In genomic region chr2:55420244-55420713, GRCh38 we compare ENCODE assay signal across 8 cellular contexts. TPM values are rescaled to one million over a fixed set of nuclear protein-coding genes. Genes with fewer than 3 reads are reported as not detected.
DNase-seq lines count a peak whose midpoint lies in the region; ATAC-seq and TF ChIP-seq lines count a peak whose summit lies in the region.

No MANE protein-coding gene starts in this region.

- intact Hi-C loops in ovary (cut with DNase I), result no loop called here

- no peak for TF ChIP-seq POLR2A in Peyer's patch (IDR thresholded peaks at IDR 0.05)
- TF ChIP-seq POLR2A in ovary (IDR thresholded peaks at IDR 0.05), result no peak

- 0% methylated on average over 6 of the region's 6 CpGs for WGBS in esophagus, 2 donors
- WGBS in ovary, 3 donors, result 0 to 1% (median 1%) methylated on average over 6 of the region's 6 CpGs

- DNase-seq in Peyer's patch, result no peak
- no peak for DNase-seq in ovary

- H3K36me3 ChIP-seq in DOHH2 (ENCODE audit: control insufficient read depth, low read length) (peaks cover 32% of the 10 kb centered on the region), Peyer's patch (no peaks in the 10 kb centered on the region), esophagus (ENCODE audit: control insufficient read depth in 2 of 2, insufficient read depth in 2 of 2, low read length in 1 of 2) (no peaks in the 10 kb centered on the region), ovary (no peaks in the 10 kb centered on the region)

- H3K27ac ChIP-seq in DOHH2 (ENCODE audit: low read depth, low read length) (peak overlapping the region; percentile 67), Peyer's patch (peak overlapping the region; percentile 85 to 89 (median 86)), esophagus (ENCODE audit: low read depth in 2 of 2, low read length in 1 of 2) (peak overlapping the region in 1 of 2 donors; percentile 40), ovary (peak overlapping the region in 1 of 2 donors; percentile 9)

- H3K9me2 ChIP-seq in DOHH2 (replicated peaks; ENCODE audit: control insufficient read depth, low read length), result no peaks in the 10 kb centered on the region

- 0 out of 2 replicates have a peak, but pooled peaks cover 2% of the 10 kb centered on the region for H4K20me1 ChIP-seq in DOHH2 (ENCODE audit: control insufficient read depth, insufficient read depth, low read depth, low read length)

- peaks cover 43% of the 10 kb centered on the region for H3K79me2 ChIP-seq in DOHH2 (ENCODE audit: control insufficient read depth, low read length)

- H3K9me3 ChIP-seq in DOHH2 (ENCODE audit: control insufficient read depth, insufficient read depth, low read length), result no peaks in the 10 kb centered on the region
- H3K9me3 ChIP-seq in Peyer's patch, result no peaks in the 10 kb centered on the region
- H3K9me3 ChIP-seq in esophagus (ENCODE audit: control insufficient read depth in 2 of 2, insufficient read depth in 1 of 2, low read depth in 1 of 2, low read length in 1 of 2), result no peaks in the 10 kb centered on the region
- no peaks in the 10 kb centered on the region for H3K9me3 ChIP-seq in ovary

- peak overlapping the region; percentile 91 for H3K4me2 ChIP-seq in DOHH2 (ENCODE audit: low read length)

- peaks cover 53% of the 10 kb centered on the region for H3K4me1 ChIP-seq in DOHH2 (ENCODE audit: control insufficient read depth, low read length)
- H3K4me1 ChIP-seq in Peyer's patch, result peaks cover 0 to 6% (median 3%) of the 10 kb centered on the region in 4 donors
- no peaks in the 10 kb centered on the region for H3K4me1 ChIP-seq in esophagus (ENCODE audit: control insufficient read depth in 2 of 2, insufficient read depth in 2 of 2, low read length in 1 of 2)
- peaks cover under 1% of the 10 kb centered on the region for H3K4me1 ChIP-seq in ovary (ENCODE audit: insufficient read depth)

- peaks cover 6% of the 10 kb centered on the region for H3F3A ChIP-seq in DOHH2 (ENCODE audit: control insufficient read depth, insufficient read depth)

- no peaks in the 10 kb centered on the region for H3K27me3 ChIP-seq in DOHH2 (ENCODE audit: control insufficient read depth, low read length)
- no peaks in the 10 kb centered on the region for H3K27me3 ChIP-seq in Peyer's patch
- no peaks in the 10 kb centered on the region for H3K27me3 ChIP-seq in esophagus (ENCODE audit: control insufficient read depth in 1 of 2, insufficient read depth in 2 of 2, low read length in 2 of 2)
- H3K27me3 ChIP-seq in ovary, result no peaks in the 10 kb centered on the region

- ATAC-seq in GM21619 (IDR thresholded peaks at IDR 0.05; ENCODE audit: unreplicated experiment) (no peak), HG03342 (IDR thresholded peaks at IDR 0.05; ENCODE audit: unreplicated experiment) (no peak), HG03521 (IDR thresholded peaks at IDR 0.05; ENCODE audit: unreplicated experiment) (no peak), HG02938 (IDR thresholded peaks at IDR 0.05; ENCODE audit: unreplicated experiment) (no peak)

- no peak for TF ChIP-seq EP300 in ovary (IDR thresholded peaks at IDR 0.05)

- TF ChIP-seq CTCF in DOHH2 (IDR thresholded peaks at IDR 0.05; ENCODE audit: low read depth, low read length, poor library complexity, severe bottlenecking) (no peak), Peyer's patch (IDR thresholded peaks at IDR 0.05) (no peak), ovary (IDR thresholded peaks at IDR 0.05) (no peak)

- peak overlapping the region; percentile 85 for H3K4me3 ChIP-seq in DOHH2 (ENCODE audit: low read length)
- peak overlapping the region; percentile 54 to 79 (median 66) for H3K4me3 ChIP-seq in Peyer's patch
- peak overlapping the region; percentile 69 to 93 for H3K4me3 ChIP-seq in esophagus (ENCODE audit: low read depth in 1 of 2, low read length in 2 of 2)
- peak overlapping the region; percentile 88 for H3K4me3 ChIP-seq in ovary

RNA-seq across cellular contexts. Expression of gene CCDC88A, which starts 0.6 kb away (rescaled TPM):
- total RNA-seq in Peyer's patch (10 to 100 TPM in 3 of 4 donors, 1 to 10 TPM in 1; 7.7 to 95.7 (median 16.9) TPM), ovary (10 to 100 TPM; 25.0 to 64.4 (median 33.9) TPM)
- polyA plus RNA-seq in esophagus (1 to 10 TPM; 3.3 to 7.0 TPM), ovary (10 to 100 TPM in 1 of 2 donors, 1 to 10 TPM in 1; 9.6 to 23.4 TPM)
